Comparison of ENCODE assay signal across 7 cellular contexts in the genomic region with DNA sequence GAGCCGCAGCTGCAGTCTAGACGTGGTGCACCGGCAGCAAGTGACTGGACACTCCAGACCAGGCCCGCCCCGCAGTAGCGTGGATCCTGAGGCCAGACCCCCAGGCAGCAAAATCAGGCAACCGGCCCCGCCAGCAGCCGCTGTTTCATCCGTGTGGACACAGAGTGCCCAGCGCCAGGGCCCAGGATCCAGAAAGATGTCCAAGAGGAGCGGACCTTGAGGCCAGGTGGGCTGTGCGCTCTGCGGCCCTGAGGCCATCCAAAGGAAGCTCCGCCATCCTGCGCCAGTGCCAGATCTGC.
DNase-seq lines count a peak whose midpoint lies in the region; ATAC-seq and TF ChIP-seq lines count a peak whose summit lies in the region.
"Not testable (repeated sequence)": the region's sequence is repeated elsewhere in the genome, so short reads cannot be mapped to it uniquely, and the experiment has no call there.

No MANE protein-coding gene starts in this region.

- H3K36me3 Mint-ChIP-seq in CD8-positive, alpha-beta T cell; activated T-cell treated with anti-CD3 and anti-CD28 coated beads, Interleukin-2, amount 50 U/mL, for 4 hours (ENCODE audit: insufficient read depth); glutamatergic neuron (ENCODE audit: unreplicated experiment); naive thymus-derived CD4-positive, alpha-beta T cell; stimulated activated memory B cell treated with anti-CD40 and anti-IgM and Interleukin-4, amounts not matched to agents 10 μg/mL and 1 μg/mL and 100 μg/mL, for 72 hours: not testable (repeated sequence)

- H3K9me3 ChIP-seq in CD8-positive, alpha-beta T cell (ENCODE audit: low read length); WERI-Rb-1 (ENCODE audit: severe bottlenecking); colonic mucosa; naive thymus-derived CD4-positive, alpha-beta T cell (ENCODE audit: control insufficient read depth in 2 of 3, low read length in 3 of 3): not testable (repeated sequence)

- H3K27me3 Mint-ChIP-seq in CD8-positive, alpha-beta T cell (ENCODE audit: low read depth); activated T-cell treated with anti-CD3 and anti-CD28 coated beads, Interleukin-2, amount 50 U/mL, for 4 hours (ENCODE audit: low read depth); glutamatergic neuron (ENCODE audit: unreplicated experiment); naive thymus-derived CD4-positive, alpha-beta T cell; stimulated activated memory B cell treated with anti-CD40 and anti-IgM and Interleukin-4, amounts not matched to agents 10 μg/mL and 1 μg/mL and 100 μg/mL, for 72 hours: not testable (repeated sequence)

- H3K27me3 ChIP-seq in CD8-positive, alpha-beta T cell (ENCODE audit: insufficient read depth, low read length); WERI-Rb-1 (ENCODE audit: insufficient read depth, low read depth, severe bottlenecking); colonic mucosa; naive thymus-derived CD4-positive, alpha-beta T cell (ENCODE audit: control insufficient read depth in 2 of 2, insufficient read depth in 2 of 2, low read length in 2 of 2): not testable (repeated sequence)

- not testable (repeated sequence) for ATAC-seq in CD8-positive, alpha-beta T cell; activated T-cell treated with anti-CD3 and anti-CD28 coated beads, Interleukin-2, amount 50 U/mL, for 4 hours; naive thymus-derived CD4-positive, alpha-beta T cell; stimulated activated memory B cell treated with anti-CD40 and anti-IgM and Interleukin-4, amounts not matched to agents 10 μg/mL and 1 μg/mL and 100 μg/mL, for 72 hours

- H3K9me3 Mint-ChIP-seq in CD8-positive, alpha-beta T cell; activated T-cell treated with anti-CD3 and anti-CD28 coated beads, Interleukin-2, amount 50 U/mL, for 4 hours; glutamatergic neuron (ENCODE audit: unreplicated experiment); naive thymus-derived CD4-positive, alpha-beta T cell; stimulated activated memory B cell treated with anti-CD40 and anti-IgM and Interleukin-4, amounts not matched to agents 10 μg/mL and 1 μg/mL and 100 μg/mL, for 72 hours: not testable (repeated sequence)

- H3K36me3 ChIP-seq in CD8-positive, alpha-beta T cell (ENCODE audit: insufficient read depth, low read length); WERI-Rb-1; colonic mucosa; naive thymus-derived CD4-positive, alpha-beta T cell (ENCODE audit: control insufficient read depth in 2 of 3, insufficient read depth in 3 of 3, low read length in 3 of 3): not testable (repeated sequence)

- H3K27ac Mint-ChIP-seq in CD8-positive, alpha-beta T cell; glutamatergic neuron (ENCODE audit: unreplicated experiment); naive thymus-derived CD4-positive, alpha-beta T cell; stimulated activated memory B cell treated with anti-CD40 and anti-IgM and Interleukin-4, amounts not matched to agents 10 μg/mL and 1 μg/mL and 100 μg/mL, for 72 hours: not testable (repeated sequence)

- not testable (repeated sequence) for H3K4me1 Mint-ChIP-seq in CD8-positive, alpha-beta T cell (ENCODE audit: low read depth); activated T-cell treated with anti-CD3 and anti-CD28 coated beads, Interleukin-2, amount 50 U/mL, for 4 hours (ENCODE audit: low read depth); glutamatergic neuron (ENCODE audit: low read depth, unreplicated experiment); naive thymus-derived CD4-positive, alpha-beta T cell; stimulated activated memory B cell treated with anti-CD40 and anti-IgM and Interleukin-4, amounts not matched to agents 10 μg/mL and 1 μg/mL and 100 μg/mL, for 72 hours

- CTCF ChIA-PET in CD8-positive, alpha-beta T cell (lab: Charles Lee); naive thymus-derived CD4-positive, alpha-beta T cell (lab: Charles Lee): not testable (repeated sequence)

- POLR2A ChIA-PET in CD8-positive, alpha-beta T cell (lab: Charles Lee); naive thymus-derived CD4-positive, alpha-beta T cell (lab: Charles Lee): not testable (repeated sequence)

- intact Hi-C loops in CD8-positive, alpha-beta T cell (cut with DNase I, micrococcal nuclease); colonic mucosa (cut with DNase I); naive thymus-derived CD4-positive, alpha-beta T cell (cut with micrococcal nuclease): not testable (repeated sequence)

- H3K27ac ChIP-seq in CD8-positive, alpha-beta T cell (ENCODE audit: low read depth, low read length); WERI-Rb-1; colonic mucosa; naive thymus-derived CD4-positive, alpha-beta T cell (ENCODE audit: low read depth, low read length): not testable (repeated sequence)

- H3K4me3 ChIP-seq in CD8-positive, alpha-beta T cell (ENCODE audit: low read depth, low read length); naive thymus-derived CD4-positive, alpha-beta T cell (ENCODE audit: low read length): not testable (repeated sequence)
- peak overlapping the region; percentile 31 for H3K4me3 ChIP-seq in WERI-Rb-1 (ENCODE audit: low read depth, low read length)
- H3K4me3 ChIP-seq in colonic mucosa = peak overlapping the region; percentile 17

- peak overlapping the region; percentile 37 for H3K4me3 Mint-ChIP-seq in CD8-positive, alpha-beta T cell
- peak overlapping the region; percentile 73 for H3K4me3 Mint-ChIP-seq in activated T-cell treated with anti-CD3 and anti-CD28 coated beads, Interleukin-2, amount 50 U/mL, for 4 hours
- peak overlapping the region; percentile 55 for H3K4me3 Mint-ChIP-seq in glutamatergic neuron (ENCODE audit: unreplicated experiment)
- peak overlapping the region in 6 of 10 donors; percentile 33 to 72 (median 60) for H3K4me3 Mint-ChIP-seq in naive thymus-derived CD4-positive, alpha-beta T cell
- peak overlapping the region; percentile 29 for H3K4me3 Mint-ChIP-seq in stimulated activated memory B cell treated with anti-CD40 and anti-IgM and Interleukin-4, amounts not matched to agents 10 μg/mL and 1 μg/mL and 100 μg/mL, for 72 hours

- TF ChIP-seq CTCF in CD8-positive, alpha-beta T cell (IDR thresholded peaks at IDR 0.05); WERI-Rb-1 (IDR thresholded peaks at IDR 0.05; ENCODE audit: low read depth, low read length); colonic mucosa (IDR thresholded peaks at IDR 0.05); glutamatergic neuron (IDR thresholded peaks at IDR 0.05; ENCODE audit: partially characterized antibody, unreplicated experiment): not testable (repeated sequence)

- not testable (repeated sequence) for H3K9ac ChIP-seq in colonic mucosa (ENCODE audit: low read depth in 2 of 2, low read length in 2 of 2)

- not testable (repeated sequence) for DNase-seq in CD8-positive, alpha-beta T cell; WERI-Rb-1; activated T-cell treated with anti-CD3 and anti-CD28 coated beads, Interleukin-2, amount 50 U/mL, for 4 hours; colonic mucosa; glutamatergic neuron; naive thymus-derived CD4-positive, alpha-beta T cell

- not testable (repeated sequence) for H3K4me1 ChIP-seq in CD8-positive, alpha-beta T cell (ENCODE audit: insufficient read depth, low read length); colonic mucosa; naive thymus-derived CD4-positive, alpha-beta T cell (ENCODE audit: control insufficient read depth in 2 of 2, insufficient read depth in 2 of 2, low read length in 2 of 2)
